17 cellular contexts compared by ENCODE assay signal in genomic region chr13:50213526-50213925, GRCh38.
A peak's percentile ranks its signal among the peaks of the same experiment; 100 is the strongest.
DNase-seq lines count a peak whose midpoint lies in the region; ATAC-seq and TF ChIP-seq lines count a peak whose summit lies in the region.
"Had no signal": no experiment of that assay in that cellular context is flagged by ENCODE, and none has a peak within 500 bp of the region (broad histone marks: within the 10 kb centered on the region; RNA-seq: fewer than 3 reads in every experiment).

No MANE protein-coding gene starts in this region.

- DNase-seq in LoVo (ENCODE audit: low spot score) (peak; percentile 46), endodermal cell (no peak), renal cortical epithelial cell (ENCODE audit: low read depth) (peak; percentile 23), spleen (no peak)
- no peak for DNase-seq in effector memory CD4-positive, alpha-beta T cell
- DNase-seq: ACHN; BE2C; C1 segment of cervical spinal cord; CD4-positive, CD25-positive, alpha-beta regulatory T cell; CD8-positive, alpha-beta memory T cell; COR-L47; GM23248; HFFc6 had no signal

- H3K9me3 ChIP-seq in HEK293 (ENCODE audit: control insufficient read depth, insufficient read depth, low read depth, low read length) (no peaks in the 10 kb centered on the region), endodermal cell (ENCODE audit: control insufficient read depth, low read length) (peaks cover 18% of the 10 kb centered on the region), spleen (peaks cover 0 to 35% (median 32%) of the 10 kb centered on the region in 8 donors)
- H3K9me3 ChIP-seq in effector memory CD4-positive, alpha-beta T cell (ENCODE audit: control insufficient read depth, low read length): no peaks in the 10 kb centered on the region
- H3K9me3 ChIP-seq: BE2C, HAP-1 had no signal

- no peak for ATAC-seq in HG02678 (IDR thresholded peaks at IDR 0.05; ENCODE audit: unreplicated experiment)

- 94 to 100% methylated on average over 1 of the region's 1 CpG for WGBS in endodermal cell (ENCODE audit: insufficient coverage in 1 of 2, insufficient read length in 1 of 2), 2 experiments
- WGBS in spleen, 5 donors: 40 to 86% (median 82%) methylated on average over 1 of the region's 1 CpG

- H3K4me3 Mint-ChIP-seq in endodermal cell: no peak overlapping the region
- H3K4me3 Mint-ChIP-seq: CD4-positive, CD25-positive, alpha-beta regulatory T cell; CD8-positive, alpha-beta memory T cell; HFFc6; IgD-negative memory B cell had no signal

- TF ChIP-seq CTCF in HEK293 (tag by site-specific recombination; IDR thresholded peaks at IDR 0.05) (no peak), endodermal cell (conservative IDR thresholded peaks at IDR 0.05) (no peak), spleen (IDR thresholded peaks at IDR 0.05 in 8 of 11, conservative IDR thresholded peaks at IDR 0.05 in 3 of 11) (no peak)

- H3K4me1 ChIP-seq in HEK293 (ENCODE audit: control insufficient read depth, insufficient read depth, low read length) (peaks cover 4% of the 10 kb centered on the region; the same call in 1 of the 2 replicates), endodermal cell (ENCODE audit: control insufficient read depth, insufficient read depth, low read length) (peaks cover 4% of the 10 kb centered on the region), spleen (peaks cover 0 to 13% (median 10%) of the 10 kb centered on the region in 6 donors)
- peaks cover 7% of the 10 kb centered on the region for H3K4me1 ChIP-seq in effector memory CD4-positive, alpha-beta T cell (ENCODE audit: control insufficient read depth, insufficient read depth, low read length, poor library complexity, severe bottlenecking)
- H3K4me1 ChIP-seq: HAP-1 had no signal

- H3K27me3 Mint-ChIP-seq in endodermal cell (ENCODE audit: insufficient read depth): no peaks in the 10 kb centered on the region
- H3K27me3 Mint-ChIP-seq: CD8-positive, alpha-beta memory T cell had no signal

- H3K9ac ChIP-seq in endodermal cell (ENCODE audit: extremely low read depth, low read length, poor library complexity, severe bottlenecking): no peak overlapping the region
- H3K9ac ChIP-seq: GM23248 had no signal

- peaks cover 14% of the 10 kb centered on the region for H3K9me3 Mint-ChIP-seq in endodermal cell

- POLR2A ChIA-PET in HEK293 (lab: Yijun Ruan, JAX): no interaction called here

- CTCF ChIA-PET in HEK293 (lab: Yijun Ruan, JAX): interaction anchor here (0.7 kb wide), 1 partner anchor 88 kb away, joined by 4 read pairs; no protein-coding TSS in a partner anchor

- no peak overlapping the region for H3K27ac Mint-ChIP-seq in endodermal cell
- H3K27ac Mint-ChIP-seq: CD4-positive, CD25-positive, alpha-beta regulatory T cell; CD8-positive, alpha-beta memory T cell; HFFc6; IgD-negative memory B cell had no signal

- H3K36me3 ChIP-seq in HEK293 (ENCODE audit: control insufficient read depth in 2 of 2, insufficient read depth in 1 of 2, low read length in 2 of 2) (peaks cover 0 to 5% of the 10 kb centered on the region in 2 experiments; a peak in 1 of 3 replicates), endodermal cell (ENCODE audit: control insufficient read depth, insufficient read depth, low read length) (no peaks in the 10 kb centered on the region), spleen (no peaks in the 10 kb centered on the region)
- no peaks in the 10 kb centered on the region for H3K36me3 ChIP-seq in effector memory CD4-positive, alpha-beta T cell (ENCODE audit: control insufficient read depth, insufficient read depth, low read length)
- H3K36me3 ChIP-seq: BE2C, HAP-1 had no signal

- no peak for TF ChIP-seq POLR2A in spleen (IDR thresholded peaks at IDR 0.05)

- peaks cover 7% of the 10 kb centered on the region for H3K4me1 Mint-ChIP-seq in endodermal cell

- intact Hi-C loops in spleen (cut with DNase I; ENCODE audit: low total_unique reads): no loop called here

- H3K4me3 ChIP-seq in HEK293 (ENCODE audit: low read depth, low read length): no peak overlapping the region
- H3K4me3 ChIP-seq in endodermal cell (ENCODE audit: low read length): peak overlapping the region; percentile 29
- no peak overlapping the region for H3K4me3 ChIP-seq in spleen
- H3K4me3 ChIP-seq in effector memory CD4-positive, alpha-beta T cell (ENCODE audit: insufficient read depth, low read depth, low read length, poor library complexity, severe bottlenecking): no peak overlapping the region
- H3K4me3 ChIP-seq: GM23248, HAP-1 had no signal

- H3K27me3 ChIP-seq in endodermal cell (ENCODE audit: control insufficient read depth, insufficient read depth, low read length, poor library complexity, severe bottlenecking) (no peaks in the 10 kb centered on the region), spleen (replicated peaks in 1 of 7) (no peaks in the 10 kb centered on the region)
- H3K27me3 ChIP-seq in effector memory CD4-positive, alpha-beta T cell (replicated peaks; ENCODE audit: control insufficient read depth, insufficient read depth, low read length, poor library complexity, severe bottlenecking): no peaks in the 10 kb centered on the region
- H3K27me3 ChIP-seq: BE2C had no signal

- H3K27ac ChIP-seq in HEK293 (ENCODE audit: extremely low read depth, low read depth, low read length) (no peak overlapping the region), endodermal cell (ENCODE audit: low read depth, low read length) (no peak overlapping the region), spleen (no peak overlapping the region)
- H3K27ac ChIP-seq in effector memory CD4-positive, alpha-beta T cell (ENCODE audit: insufficient read depth, low read length, poor library complexity, severe bottlenecking): no peak overlapping the region
- H3K27ac ChIP-seq: GM23248 had no signal

- peaks cover 5% of the 10 kb centered on the region for H3K36me3 Mint-ChIP-seq in endodermal cell (ENCODE audit: low read depth)

TF ChIP-seq in HEK293, 187 proteins besides CTCF, POLR2A, EP300 and RAD21:
- TF ChIP-seq SALL2 (tag by site-specific recombination; IDR thresholded peaks at IDR 0.05; ENCODE audit: borderline replicate concordance): no peak
- no peak for TF ChIP-seq PRDM1 (tag by site-specific recombination; IDR thresholded peaks at IDR 0.05)
- no peak for TF ChIP-seq ZFHX2 (tag by site-specific recombination; conservative IDR thresholded peaks at IDR 0.05)
- 0 out of 2 replicates have a peak, but pooled peaks have one; percentile 19 for TF ChIP-seq SCRT1 (tag by site-specific recombination; IDR thresholded peaks at IDR 0.05; ENCODE audit: borderline replicate concordance)
- peak; percentile 82 for TF ChIP-seq SETDB1 (IDR thresholded peaks at IDR 0.05; ENCODE audit: insufficient read length, low read length)
- TF ChIP-seq SCRT2 (tag by site-specific recombination; IDR thresholded peaks at IDR 0.05): peak; percentile 79
- TF ChIP-seq ZNF544 (tag by site-specific recombination; IDR thresholded peaks at IDR 0.05): no peak
- no peak for TF ChIP-seq ZNF48 (tag by site-specific recombination; IDR thresholded peaks at IDR 0.05)
- no peak for TF ChIP-seq ZIC2 (tag by site-specific recombination; IDR thresholded peaks at IDR 0.05)
- no peak for TF ChIP-seq ZNF335 (tag by site-specific recombination; conservative IDR thresholded peaks at IDR 0.05)
- no peak for TF ChIP-seq ZFP41 (tag by site-specific recombination; IDR thresholded peaks at IDR 0.05; ENCODE audit: borderline replicate concordance)
- TF ChIP-seq ZNF776 (tag by site-specific recombination; IDR thresholded peaks at IDR 0.05; ENCODE audit: borderline replicate concordance): no peak
- no peak for TF ChIP-seq ZNF843 (tag by site-specific recombination; IDR thresholded peaks at IDR 0.05)

Comparison
In these comparisons a context has a peak if more than half of its experiments do, and no peak if none do; other contexts are left out.
1. DNase-seq: peak in LoVo (single experiment) and renal cortical epithelial cell (single experiment); none in endodermal cell (single experiment), spleen (single experiment) and effector memory CD4-positive, alpha-beta T cell (0 of 3).